10 cellular contexts compared by ENCODE assay signal in the genomic region with DNA sequence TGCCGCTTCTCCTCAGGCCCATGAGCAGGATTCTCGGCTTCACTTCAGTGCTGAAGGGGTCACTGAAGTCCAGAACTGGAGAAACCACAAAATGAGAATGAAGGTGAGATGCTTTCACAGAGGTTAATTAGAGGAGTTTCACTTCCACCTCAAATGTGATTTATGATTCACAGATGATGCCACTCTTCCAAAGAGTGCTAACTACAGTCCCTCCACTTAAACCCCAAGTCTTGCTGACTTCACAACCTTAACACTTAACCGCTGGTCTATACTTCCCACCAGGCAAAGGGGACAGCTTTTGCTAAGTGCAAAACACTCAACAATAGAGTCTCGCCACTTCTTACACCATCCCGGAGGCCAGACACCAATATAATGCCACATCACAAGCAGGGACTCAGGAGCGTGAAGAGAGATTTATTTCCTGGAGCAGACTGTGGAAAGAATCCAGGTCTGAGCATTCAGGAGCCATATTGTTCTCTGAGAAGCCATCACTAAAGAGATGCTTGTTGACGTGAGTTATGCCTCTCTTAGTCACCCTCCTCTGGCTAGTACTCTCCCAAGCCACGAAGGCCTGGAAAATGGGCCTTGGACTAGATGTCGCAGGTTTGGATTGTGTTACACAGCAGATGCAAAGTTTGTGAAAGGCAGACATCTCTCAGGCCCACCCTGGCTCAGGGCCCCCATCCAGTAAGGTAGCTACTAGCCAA. TPM values are rescaled to one million over a fixed set of nuclear protein-coding genes. Genes with fewer than 3 reads are reported as not detected.
DNase-seq lines count a peak whose midpoint lies in the region; ATAC-seq and TF ChIP-seq lines count a peak whose summit lies in the region.
"Had no signal": no experiment of that assay in that cellular context is flagged by ENCODE, and none has a peak within 500 bp of the region (broad histone marks: within the 10 kb centered on the region; RNA-seq: fewer than 3 reads in every experiment).

No MANE protein-coding gene starts in this region.

- H3K4me3 ChIP-seq in neutrophil (ENCODE audit: low read depth in 1 of 2, low read length in 1 of 2) = no peak overlapping the region

- H3K36me3 ChIP-seq in neutrophil = peaks cover 26% of the 10 kb centered on the region

- H3K27me3 ChIP-seq in neutrophil = no peaks in the 10 kb centered on the region

- intact Hi-C loops in sciatic nerve (cut with DNase I) = no loop called here
- intact Hi-C loops in cardiac septum (cut with DNase I) = no loop called here

- H3K27ac ChIP-seq in neutrophil = peak overlapping the region; percentile 9
- H3K27ac ChIP-seq: RWPE1 had no signal

- peaks cover 9 to 35% of the 10 kb centered on the region in 2 experiments for H3K4me1 ChIP-seq in neutrophil (ENCODE audit: control insufficient read depth in 1 of 2, insufficient read depth in 1 of 2, low read depth in 1 of 2, low read length in 1 of 2)

- no peaks in the 10 kb centered on the region for H3K9me3 ChIP-seq in neutrophil

- TF ChIP-seq CTCF in neutrophil (IDR thresholded peaks at IDR 0.05) = no peak

- DNase-seq in sciatic nerve (ENCODE audit: low spot score) (no peak), activated T-cell treated with anti-CD3 and anti-CD28 coated beads for 4 hours (no peak), NCI-H2196 (lab: John Stamatoyannopoulos, UW; ENCODE audit: unreplicated experiment) (no peak), cardiac septum (ENCODE audit: low spot score) (no peak)
- DNase-seq: cerebellar nuclear complex had no signal

- ATAC-seq in GM18907 (IDR thresholded peaks at IDR 0.05; ENCODE audit: unreplicated experiment) (peak; percentile 96), HG02571 (IDR thresholded peaks at IDR 0.05; ENCODE audit: unreplicated experiment) (peak; percentile 77), HG03469 (IDR thresholded peaks at IDR 0.05; ENCODE audit: unreplicated experiment) (peak; percentile 95), sciatic nerve (no peak)

RNA-seq across cellular contexts. Expression of gene RRAGD, which starts 24.4 kb away (rescaled TPM):
- total RNA-seq in sciatic nerve = 22.1 TPM
- 90.5 TPM for total RNA-seq in cardiac septum

RNA-seq across cellular contexts. Expression of gene UBE2J1, which starts 35.1 kb away (rescaled TPM):
- total RNA-seq in sciatic nerve = 32.9 TPM
- total RNA-seq in cardiac septum = 18.0 TPM

RNA-seq across cellular contexts. Expression of gene ANKRD6, which starts 45.3 kb away (rescaled TPM):
- total RNA-seq in sciatic nerve (22.3 TPM), cardiac septum (6.5 TPM)
